Comparison of ENCODE assay signal across 15 cellular contexts in the genomic region with DNA sequence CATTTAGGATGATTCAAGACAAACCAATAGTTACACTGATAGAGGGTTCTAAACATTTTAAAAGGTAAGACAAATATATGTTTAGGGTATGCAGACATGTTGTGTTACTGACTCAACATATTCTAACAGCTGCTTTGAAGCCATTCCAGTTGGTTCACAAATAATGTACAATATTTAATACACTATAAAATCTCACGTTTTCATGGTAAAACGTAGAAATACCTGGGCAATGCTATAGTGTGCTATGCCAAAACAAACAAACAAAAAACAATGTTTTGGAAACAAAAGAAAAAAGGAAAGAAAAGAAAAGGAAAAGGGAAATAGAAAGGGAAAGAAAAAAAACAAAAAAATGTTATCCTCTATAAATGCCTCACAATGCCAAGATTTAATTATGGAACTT.
DNase-seq lines count a peak whose midpoint lies in the region; ATAC-seq, FAIRE-seq and TF ChIP-seq lines count a peak whose summit lies in the region.
"Had no signal": no experiment of that assay in that cellular context is flagged by ENCODE, and none has a peak within 500 bp of the region (broad histone marks: within the 10 kb centered on the region; RNA-seq: fewer than 3 reads in every experiment).

No MANE protein-coding gene starts in this region.

- TF ChIP-seq CTCF in KMS-11 (conservative IDR thresholded peaks at IDR 0.05; ENCODE audit: low read depth, low read length) (no peak), K562 (IDR thresholded peaks at IDR 0.05 in 2 of 3, conservative IDR thresholded peaks at IDR 0.05 in 1 of 3; ENCODE audit: insufficient read depth in 2 of 3, low read depth in 1 of 3, low read length in 3 of 3) (no peak), mammary epithelial cell (conservative IDR thresholded peaks at IDR 0.05 in 1 of 2, IDR thresholded peaks at IDR 0.05 in 1 of 2; ENCODE audit: extremely low read depth in 1 of 2, insufficient read depth in 1 of 2, low read depth in 1 of 2, low read length in 2 of 2) (no peak)

- CTCF ChIA-PET in K562 (lab: Yijun Ruan, JAX; ENCODE audit: low intra/inter-chr PET ratio) = no interaction called here
- CTCF ChIA-PET in mammary epithelial cell (lab: Charles Lee; ENCODE audit: low non-redundant PET) = no interaction called here

- H4K20me1 ChIP-seq in KMS-11 (ENCODE audit: insufficient read depth) = peaks cover 9% of the 10 kb centered on the region; the same call in 1 of the 2 replicates
- H4K20me1 ChIP-seq in K562 (replicated peaks; ENCODE audit: control insufficient read depth, insufficient read depth, low read length) = no peaks in the 10 kb centered on the region; the same call in 1 of the 2 replicates
- H4K20me1 ChIP-seq in mammary epithelial cell (ENCODE audit: insufficient read depth, low read length) = no peaks in the 10 kb centered on the region

- H3K27ac ChIP-seq in KMS-11 (no peak overlapping the region), K562 (ENCODE audit: extremely low read depth, low read depth, low read length) (no peak overlapping the region), mammary epithelial cell (ENCODE audit: insufficient read depth, low read depth, low read length) (no peak overlapping the region)
- H3K27ac ChIP-seq: A549 had no signal

- no peaks in the 10 kb centered on the region for H3K27me3 Mint-ChIP-seq in memory B cell
- H3K27me3 Mint-ChIP-seq: IgD-negative memory B cell had no signal

- H3K79me2 ChIP-seq in KMS-11 (ENCODE audit: insufficient read depth, low read depth) (peaks cover 100% of the 10 kb centered on the region), K562 (ENCODE audit: control insufficient read depth, insufficient read depth, low read length) (no peaks in the 10 kb centered on the region), mammary epithelial cell (ENCODE audit: insufficient read depth, low read length) (no peaks in the 10 kb centered on the region)

- TF ChIP-seq EP300 in K562 (IDR thresholded peaks at IDR 0.05; ENCODE audit: low read length) = no peak

- ATAC-seq in K562 (no peak), memory B cell (ENCODE audit: low read depth) (no peak)
- ATAC-seq: A549; CD8-positive, alpha-beta T cell had no signal

- H3K4me1 Mint-ChIP-seq in memory B cell = peaks cover 59% of the 10 kb centered on the region
- H3K4me1 Mint-ChIP-seq: CD14-positive monocyte had no signal

- intact Hi-C loops in K562 (cut with micrococcal nuclease) (no loop called here), mammary epithelial cell (cut with micrococcal nuclease) (no loop called here)

- H3K4me2 ChIP-seq in KMS-11 = 0 out of 2 replicates have a peak overlapping the region, but pooled peaks have one; percentile 100
- H3K4me2 ChIP-seq in K562 (ENCODE audit: insufficient read depth, low read length) = no peak overlapping the region
- no peak overlapping the region for H3K4me2 ChIP-seq in mammary epithelial cell (ENCODE audit: insufficient read depth, low read depth, low read length)
- H3K4me2 ChIP-seq: A549 had no signal

- H3K9me3 ChIP-seq in K562 (replicated peaks; ENCODE audit: control insufficient read depth, insufficient read depth, low read depth, low read length) = no peaks in the 10 kb centered on the region
- H3K9me3 ChIP-seq in mammary epithelial cell (replicated peaks; ENCODE audit: insufficient read depth, low read length) = no peaks in the 10 kb centered on the region
- H3K9me3 ChIP-seq: A549, Caco-2, HAP-1 had no signal

- in situ Hi-C loops in K562 (cut with MboI) = no loop called here
- in situ Hi-C loops in mammary epithelial cell (cut with MboI; ENCODE audit: low sequenced_read_pairs in 2 of 2) = no loop called here

- DNase-seq in K562 (ENCODE audit: extremely low read depth in 1 of 4, low spot score in 3 of 4) (no peak), memory B cell (ENCODE audit: low spot score in 2 of 2) (no peak), HUDEP-2 (lab: John Stamatoyannopoulos, UW; ENCODE audit: unreplicated experiment in 76 of 76) (no peak), dedifferentiated amniotic fluid mesenchymal stem cell (ENCODE audit: extremely low spot score) (no peak), mammary epithelial cell (no peak), NOMO-1 treated with DMSO at 0.1 percent for 48 hours (lab: John Stamatoyannopoulos, UW; ENCODE audit: unreplicated experiment) (no peak)
- DNase-seq: Caco-2; CD8-positive, alpha-beta T cell; DND-41; GDM1 had no signal

- no peaks in the 10 kb centered on the region for H3K9me3 Mint-ChIP-seq in memory B cell
- H3K9me3 Mint-ChIP-seq: CD14-positive monocyte; CD8-positive, alpha-beta T cell had no signal

- no peak overlapping the region for H3K4me3 ChIP-seq in KMS-11 (IDR thresholded peaks at IDR 0.05; ENCODE audit: insufficient read depth, low read depth, low read length)
- H3K4me3 ChIP-seq in K562 = no peak overlapping the region
- no peak overlapping the region for H3K4me3 ChIP-seq in mammary epithelial cell (replicated peaks in 1 of 3; ENCODE audit: insufficient read depth in 1 of 3, low read depth in 2 of 3, low read length in 3 of 3)
- H3K4me3 ChIP-seq: A549, HAP-1 had no signal

- peaks cover 4% of the 10 kb centered on the region; the same call in 1 of the 2 replicates for H3K36me3 ChIP-seq in KMS-11 (ENCODE audit: insufficient read depth)
- H3K36me3 ChIP-seq in K562 (ENCODE audit: control insufficient read depth, insufficient read depth, low read length) = no peaks in the 10 kb centered on the region
- H3K36me3 ChIP-seq in mammary epithelial cell (ENCODE audit: insufficient read depth, low read length) = no peaks in the 10 kb centered on the region
- H3K36me3 ChIP-seq: HAP-1 had no signal

- 83% methylated on average over 2 of the region's 2 CpGs for WGBS in K562 (ENCODE audit: insufficient coverage, low coverage, missing lambda C conversion rate)
- WGBS in mammary epithelial cell (ENCODE audit: low coverage, missing lambda C conversion rate) = 93% methylated on average over 2 of the region's 2 CpGs

- no peak for TF ChIP-seq RAD21 in K562 (CRISPR knock-in tag; conservative IDR thresholded peaks at IDR 0.05 in 1 of 2, IDR thresholded peaks at IDR 0.05 in 1 of 2)

- no peak overlapping the region for H3K4me3 Mint-ChIP-seq in memory B cell
- H3K4me3 Mint-ChIP-seq: CD14-positive monocyte; CD8-positive, alpha-beta T cell had no signal

- TF ChIP-seq POLR2A in K562 (conservative IDR thresholded peaks at IDR 0.05) = no peak

- H3K9me1 ChIP-seq in K562 (ENCODE audit: control insufficient read depth, insufficient read depth, low read length) = no peaks in the 10 kb centered on the region

- no peak overlapping the region for H2AFZ ChIP-seq in KMS-11 (ENCODE audit: low read depth)
- no peak overlapping the region for H2AFZ ChIP-seq in K562 (ENCODE audit: low read depth, low read length)
- no peak overlapping the region for H2AFZ ChIP-seq in mammary epithelial cell (ENCODE audit: low read depth, low read length)

- H3K4me1 ChIP-seq in KMS-11 (ENCODE audit: low read depth, poor library complexity, severe bottlenecking) (peaks cover 95% of the 10 kb centered on the region), K562 (replicated peaks in 1 of 2; ENCODE audit: control insufficient read depth in 2 of 2, insufficient read depth in 2 of 2, low read length in 2 of 2) (no peaks in the 10 kb centered on the region), mammary epithelial cell (ENCODE audit: insufficient read depth, low read length) (no peaks in the 10 kb centered on the region)
- H3K4me1 ChIP-seq: A549, Caco-2 had no signal

- no peak for FAIRE-seq in K562 (lab: Jason Lieb, UNC)
- FAIRE-seq: A549 had no signal

- peaks cover 16% of the 10 kb centered on the region for H3K36me3 Mint-ChIP-seq in memory B cell
- H3K36me3 Mint-ChIP-seq: CD14-positive monocyte; CD8-positive, alpha-beta T cell had no signal

- no peak overlapping the region for H3K9ac ChIP-seq in KMS-11
- no peak overlapping the region for H3K9ac ChIP-seq in K562 (ENCODE audit: insufficient read depth in 1 of 2, low read depth in 2 of 2, low read length in 2 of 2)
- H3K9ac ChIP-seq in mammary epithelial cell (ENCODE audit: insufficient read depth, low read length) = no peak overlapping the region

- H3K27me3 ChIP-seq in KMS-11 (ENCODE audit: insufficient read depth, low read depth) (no peaks in the 10 kb centered on the region), K562 (ENCODE audit: control insufficient read depth in 2 of 2, insufficient read depth in 2 of 2, low read length in 2 of 2) (no peaks in the 10 kb centered on the region), mammary epithelial cell (ENCODE audit: insufficient read depth, low read length) (no peaks in the 10 kb centered on the region)

- POLR2A ChIA-PET in K562 (lab: Yijun Ruan, JAX) = no interaction called here

- peak overlapping the region; percentile 82 for H3K27ac Mint-ChIP-seq in memory B cell
- H3K27ac Mint-ChIP-seq: CD14-positive monocyte; CD8-positive, alpha-beta T cell had no signal

- BruUV-seq in K562 (replicated peaks; lab: Mats Ljungman, UMichigan) = no TSS peak
- no TSS peak for BruUV-seq in mammary epithelial cell (replicated peaks; lab: Mats Ljungman, UMichigan)

- dilution Hi-C loops in mammary epithelial cell (cut with HindIII; ENCODE audit: low sequenced_read_pairs) = no loop called here

TF ChIP-seq in K562, 482 proteins besides CTCF, POLR2A, EP300 and RAD21:
- TF ChIP-seq ZC3H4 (CRISPR knock-in tag; IDR thresholded peaks at IDR 0.05; ENCODE audit: borderline replicate concordance) = no peak
- TF ChIP-seq, protein P1, sequence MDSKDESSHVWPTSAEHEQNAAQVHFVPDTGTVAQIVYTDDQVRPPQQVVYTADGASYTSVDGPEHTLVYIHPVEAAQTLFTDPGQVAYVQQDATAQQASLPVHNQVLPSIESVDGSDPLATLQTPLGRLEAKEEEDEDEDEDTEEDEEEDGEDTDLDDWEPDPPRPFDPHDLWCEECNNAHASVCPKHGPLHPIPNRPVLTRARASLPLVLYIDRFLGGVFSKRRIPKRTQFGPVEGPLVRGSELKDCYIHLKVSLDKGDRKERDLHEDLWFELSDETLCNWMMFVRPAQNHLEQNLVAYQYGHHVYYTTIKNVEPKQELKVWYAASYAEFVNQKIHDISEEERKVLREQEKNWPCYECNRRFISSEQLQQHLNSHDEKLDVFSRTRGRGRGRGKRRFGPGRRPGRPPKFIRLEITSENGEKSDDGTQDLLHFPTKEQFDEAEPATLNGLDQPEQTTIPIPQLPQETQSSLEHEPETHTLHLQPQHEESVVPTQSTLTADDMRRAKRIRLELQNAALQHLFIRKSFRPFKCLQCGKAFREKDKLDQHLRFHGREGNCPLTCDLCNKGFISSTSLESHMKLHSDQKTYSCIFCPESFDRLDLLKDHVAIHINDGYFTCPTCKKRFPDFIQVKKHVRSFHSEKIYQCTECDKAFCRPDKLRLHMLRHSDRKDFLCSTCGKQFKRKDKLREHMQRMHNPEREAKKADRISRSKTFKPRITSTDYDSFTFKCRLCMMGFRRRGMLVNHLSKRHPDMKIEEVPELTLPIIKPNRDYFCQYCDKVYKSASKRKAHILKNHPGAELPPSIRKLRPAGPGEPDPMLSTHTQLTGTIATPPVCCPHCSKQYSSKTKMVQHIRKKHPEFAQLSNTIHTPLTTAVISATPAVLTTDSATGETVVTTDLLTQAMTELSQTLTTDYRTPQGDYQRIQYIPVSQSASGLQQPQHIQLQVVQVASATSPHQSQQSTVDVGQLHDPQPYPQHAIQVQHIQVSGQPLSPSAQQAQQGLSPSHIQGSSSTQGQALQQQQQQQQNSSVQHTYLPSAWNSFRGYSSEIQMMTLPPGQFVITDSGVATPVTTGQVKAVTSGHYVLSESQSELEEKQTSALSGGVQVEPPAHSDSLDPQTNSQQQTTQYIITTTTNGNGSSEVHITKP (IDR thresholded peaks at IDR 0.05; ENCODE audit: partially characterized antibody) = peak; percentile 56
